1 cellular context compared by ENCODE assay signal in the genomic region with DNA sequence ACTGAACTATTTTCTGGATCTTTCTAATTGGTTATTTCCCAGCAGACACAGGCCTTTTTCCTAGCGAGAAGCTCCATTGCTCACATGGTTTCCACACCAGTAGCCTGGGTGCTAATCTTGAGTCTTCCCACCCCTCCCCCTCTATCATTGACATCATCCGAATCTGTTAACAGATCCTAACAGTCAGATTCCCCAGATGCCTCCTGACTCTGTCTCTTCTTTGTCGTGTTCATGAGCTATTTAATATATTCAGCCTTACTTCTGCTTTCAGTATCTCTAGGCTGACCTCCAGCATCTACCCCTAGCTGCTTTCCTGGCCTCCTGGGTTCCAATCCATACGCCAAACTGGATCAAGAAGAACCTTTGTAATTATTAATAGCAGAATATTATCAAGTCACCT.
TF ChIP-seq lines count a peak whose summit lies in the region.

No MANE protein-coding gene starts in this region.

TF ChIP-seq in HepG2, 621 proteins besides CTCF, POLR2A, EP300 and RAD21 (continued from another document):
- TF ChIP-seq, protein P1, sequence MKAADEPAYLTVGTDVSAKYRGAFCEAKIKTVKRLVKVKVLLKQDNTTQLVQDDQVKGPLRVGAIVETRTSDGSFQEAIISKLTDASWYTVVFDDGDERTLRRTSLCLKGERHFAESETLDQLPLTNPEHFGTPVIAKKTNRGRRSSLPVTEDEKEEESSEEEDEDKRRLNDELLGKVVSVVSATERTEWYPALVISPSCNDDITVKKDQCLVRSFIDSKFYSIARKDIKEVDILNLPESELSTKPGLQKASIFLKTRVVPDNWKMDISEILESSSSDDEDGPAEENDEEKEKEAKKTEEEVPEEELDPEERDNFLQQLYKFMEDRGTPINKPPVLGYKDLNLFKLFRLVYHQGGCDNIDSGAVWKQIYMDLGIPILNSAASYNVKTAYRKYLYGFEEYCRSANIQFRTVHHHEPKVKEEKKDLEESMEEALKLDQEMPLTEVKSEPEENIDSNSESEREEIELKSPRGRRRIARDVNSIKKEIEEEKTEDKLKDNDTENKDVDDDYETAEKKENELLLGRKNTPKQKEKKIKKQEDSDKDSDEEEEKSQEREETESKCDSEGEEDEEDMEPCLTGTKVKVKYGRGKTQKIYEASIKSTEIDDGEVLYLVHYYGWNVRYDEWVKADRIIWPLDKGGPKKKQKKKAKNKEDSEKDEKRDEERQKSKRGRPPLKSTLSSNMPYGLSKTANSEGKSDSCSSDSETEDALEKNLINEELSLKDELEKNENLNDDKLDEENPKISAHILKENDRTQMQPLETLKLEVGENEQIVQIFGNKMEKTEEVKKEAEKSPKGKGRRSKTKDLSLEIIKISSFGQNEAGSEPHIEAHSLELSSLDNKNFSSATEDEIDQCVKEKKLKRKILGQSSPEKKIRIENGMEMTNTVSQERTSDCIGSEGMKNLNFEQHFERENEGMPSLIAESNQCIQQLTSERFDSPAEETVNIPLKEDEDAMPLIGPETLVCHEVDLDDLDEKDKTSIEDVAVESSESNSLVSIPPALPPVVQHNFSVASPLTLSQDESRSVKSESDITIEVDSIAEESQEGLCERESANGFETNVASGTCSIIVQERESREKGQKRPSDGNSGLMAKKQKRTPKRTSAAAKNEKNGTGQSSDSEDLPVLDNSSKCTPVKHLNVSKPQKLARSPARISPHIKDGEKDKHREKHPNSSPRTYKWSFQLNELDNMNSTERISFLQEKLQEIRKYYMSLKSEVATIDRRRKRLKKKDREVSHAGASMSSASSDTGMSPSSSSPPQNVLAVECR (CRISPR knock-in tag; IDR thresholded peaks at IDR 0.05; ENCODE audit: borderline replicate concordance), result no peak
- TF ChIP-seq THYN1 (CRISPR knock-in tag; IDR thresholded peaks at IDR 0.05; ENCODE audit: borderline replicate concordance, low read depth), result no peak
- TF ChIP-seq, protein P2, sequence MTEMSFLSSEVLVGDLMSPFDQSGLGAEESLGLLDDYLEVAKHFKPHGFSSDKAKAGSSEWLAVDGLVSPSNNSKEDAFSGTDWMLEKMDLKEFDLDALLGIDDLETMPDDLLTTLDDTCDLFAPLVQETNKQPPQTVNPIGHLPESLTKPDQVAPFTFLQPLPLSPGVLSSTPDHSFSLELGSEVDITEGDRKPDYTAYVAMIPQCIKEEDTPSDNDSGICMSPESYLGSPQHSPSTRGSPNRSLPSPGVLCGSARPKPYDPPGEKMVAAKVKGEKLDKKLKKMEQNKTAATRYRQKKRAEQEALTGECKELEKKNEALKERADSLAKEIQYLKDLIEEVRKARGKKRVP (CRISPR knock-in tag; IDR thresholded peaks at IDR 0.05), result no peak
- no peak for TF ChIP-seq CBX2 (IDR thresholded peaks at IDR 0.05; ENCODE audit: low read depth, low read length)
- no peak for TF ChIP-seq CBX2 (CRISPR knock-in tag; IDR thresholded peaks at IDR 0.05; ENCODE audit: low read depth)
- no peak for TF ChIP-seq TEAD2 (CRISPR knock-in tag; IDR thresholded peaks at IDR 0.05)
- TF ChIP-seq TRIM24 (CRISPR knock-in tag; IDR thresholded peaks at IDR 0.05), result no peak
- TF ChIP-seq, protein P3, sequence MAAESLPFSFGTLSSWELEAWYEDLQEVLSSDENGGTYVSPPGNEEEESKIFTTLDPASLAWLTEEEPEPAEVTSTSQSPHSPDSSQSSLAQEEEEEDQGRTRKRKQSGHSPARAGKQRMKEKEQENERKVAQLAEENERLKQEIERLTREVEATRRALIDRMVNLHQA (CRISPR knock-in tag; IDR thresholded peaks at IDR 0.05), result no peak
